8 cellular contexts compared by ENCODE assay signal in genomic region chr10:17836917-17837316, GRCh38. TPM values are rescaled to one million over a fixed set of nuclear protein-coding genes. Genes with fewer than 3 reads are reported as not detected.
DNase-seq lines count a peak whose midpoint lies in the region; TF ChIP-seq lines count a peak whose summit lies in the region.

No MANE protein-coding gene starts in this region.

- H3K9me2 ChIP-seq in SK-N-SH, result no peaks in the 10 kb centered on the region

- TF ChIP-seq CTCF in SK-N-SH (IDR thresholded peaks at IDR 0.05), result no peak
- TF ChIP-seq CTCF in progenitor cell of endocrine pancreas (IDR thresholded peaks at IDR 0.05; ENCODE audit: unreplicated experiment), result no peak

- no peaks in the 10 kb centered on the region for H3K36me3 Mint-ChIP-seq in progenitor cell of endocrine pancreas (ENCODE audit: insufficient read depth)

- no peaks in the 10 kb centered on the region for H4K20me1 ChIP-seq in SK-N-SH (ENCODE audit: insufficient read depth)

- no peak for TF ChIP-seq EP300 in SK-N-SH (IDR thresholded peaks at IDR 0.05; ENCODE audit: borderline replicate concordance in 1 of 2, low read depth in 1 of 2, low read length in 1 of 2)

- POLR2A ChIA-PET in SK-N-SH (lab: Yijun Ruan, JAX), result no interaction called here

- peak overlapping the region; percentile 37 for H3K4me3 Mint-ChIP-seq in progenitor cell of endocrine pancreas (ENCODE audit: low read depth)

- no peaks in the 10 kb centered on the region for H3K27me3 ChIP-seq in SK-N-SH (ENCODE audit: insufficient read depth)

- H3K4me2 ChIP-seq in SK-N-SH, result peak overlapping the region; percentile 69

- H2AFZ ChIP-seq in SK-N-SH (ENCODE audit: low read depth), result peak overlapping the region; percentile 93; the same call in 1 of the 2 replicates

- WGBS in SK-N-SH (ENCODE audit: low lambda C conversion rate), result 19% methylated on average over 6 of the region's 8 CpGs

- H3K4me1 ChIP-seq in SK-N-SH (ENCODE audit: control insufficient read depth in 1 of 2, insufficient read depth in 2 of 2, low read depth in 1 of 2, low read length in 1 of 2), result peaks cover 14 to 15% of the 10 kb centered on the region in 2 experiments

- peak overlapping the region; percentile 33 to 42; a peak in 2 of 4 replicates for H3K4me3 ChIP-seq in SK-N-SH (ENCODE audit: low read depth in 2 of 2, low read length in 1 of 2)

- H3K27ac Mint-ChIP-seq in progenitor cell of endocrine pancreas, result peak overlapping the region; percentile 52

- H3K36me3 ChIP-seq in SK-N-SH (replicated peaks in 1 of 2; ENCODE audit: control insufficient read depth in 1 of 2, insufficient read depth in 2 of 2, low read length in 1 of 2), result no peaks in the 10 kb centered on the region

- no peak for TF ChIP-seq RAD21 in SK-N-SH (IDR thresholded peaks at IDR 0.05; ENCODE audit: low read length)

- DNase-seq in ELR (ENCODE audit: low read depth) (peak; percentile 77), SK-N-SH (no peak), foreskin melanocyte (peak; percentile 27), progenitor cell of endocrine pancreas (ENCODE audit: low spot score, unreplicated experiment) (peak; percentile 11), GM19240 (ENCODE audit: insufficient read length, low spot score) (no peak), 8988T (no peak)
- no peak for DNase-seq in stimulated activated CD4-positive, alpha-beta T cell treated with anti-CD3 and anti-CD28 coated beads, Interleukin-2, amount 100 ng/mL, for 48 hours
- no peak for DNase-seq in effector CD4-positive, alpha-beta T cell

- CTCF ChIA-PET in SK-N-SH (lab: Yijun Ruan, JAX), result interaction anchor here (3.0 kb wide), 1 partner anchor 11 kb away, joined by 13 read pairs; no protein-coding TSS in a partner anchor

- H3K9ac ChIP-seq in SK-N-SH, result peak overlapping the region; percentile 33; the same call in 1 of the 2 replicates

- peaks cover 21% of the 10 kb centered on the region for H3F3A ChIP-seq in SK-N-SH (replicated peaks; ENCODE audit: insufficient read depth)

- H3K27me3 Mint-ChIP-seq in progenitor cell of endocrine pancreas, result peaks cover 14% of the 10 kb centered on the region

- no peaks in the 10 kb centered on the region for H3K79me2 ChIP-seq in SK-N-SH (ENCODE audit: insufficient read depth)

- H3K9me3 ChIP-seq in SK-N-SH, result no peaks in the 10 kb centered on the region

- H3K27ac ChIP-seq in SK-N-SH (ENCODE audit: low read depth in 2 of 2, low read length in 1 of 2), result peak overlapping the region; percentile 20 to 61; a peak in 3 of 4 replicates

- H3K9me3 Mint-ChIP-seq in progenitor cell of endocrine pancreas (ENCODE audit: low read depth), result no peaks in the 10 kb centered on the region

- peaks cover 6% of the 10 kb centered on the region for H3K4me1 Mint-ChIP-seq in progenitor cell of endocrine pancreas (ENCODE audit: low read depth)

TF ChIP-seq in SK-N-SH, 30 proteins besides CTCF, POLR2A, EP300 and RAD21:
- TF ChIP-seq RXRA (IDR thresholded peaks at IDR 0.05; ENCODE audit: borderline replicate concordance, low read depth) (no peak), POLR2AphosphoS5 (IDR thresholded peaks at IDR 0.05; ENCODE audit: low read depth, low read length) (no peak), TEAD4 (IDR thresholded peaks at IDR 0.05; ENCODE audit: borderline replicate concordance, insufficient read depth) (peak; percentile 29; the same call in 1 of the 2 replicates), MAX (IDR thresholded peaks at IDR 0.05; ENCODE audit: low read depth) (no peak), NFIC (IDR thresholded peaks at IDR 0.05; ENCODE audit: borderline replicate concordance) (peak; percentile 44), GATA2 (CRISPR knock-in tag; IDR thresholded peaks at IDR 0.05) (no peak), ELF1 (IDR thresholded peaks at IDR 0.05) (peak; percentile 73), MEF2A (IDR thresholded peaks at IDR 0.05; ENCODE audit: borderline replicate concordance, low read depth) (no peak), CHD2 (IDR thresholded peaks at IDR 0.05; ENCODE audit: low read length, partially characterized antibody) (no peak), TCF12 (IDR thresholded peaks at IDR 0.05) (no peak; the same call in 1 of the 2 replicates), RCOR1 (IDR thresholded peaks at IDR 0.05; ENCODE audit: low read length) (no peak)
- TF ChIP-seq, protein P1, sequence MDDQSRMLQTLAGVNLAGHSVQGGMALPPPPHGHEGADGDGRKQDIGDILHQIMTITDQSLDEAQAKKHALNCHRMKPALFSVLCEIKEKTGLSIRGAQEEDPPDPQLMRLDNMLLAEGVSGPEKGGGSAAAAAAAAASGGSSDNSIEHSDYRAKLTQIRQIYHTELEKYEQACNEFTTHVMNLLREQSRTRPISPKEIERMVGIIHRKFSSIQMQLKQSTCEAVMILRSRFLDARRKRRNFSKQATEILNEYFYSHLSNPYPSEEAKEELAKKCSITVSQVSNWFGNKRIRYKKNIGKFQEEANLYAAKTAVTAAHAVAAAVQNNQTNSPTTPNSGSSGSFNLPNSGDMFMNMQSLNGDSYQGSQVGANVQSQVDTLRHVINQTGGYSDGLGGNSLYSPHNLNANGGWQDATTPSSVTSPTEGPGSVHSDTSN (IDR thresholded peaks at IDR 0.05), result 0 out of 2 replicates have a peak, but pooled peaks have one; percentile 25
- TF ChIP-seq, protein P2, sequence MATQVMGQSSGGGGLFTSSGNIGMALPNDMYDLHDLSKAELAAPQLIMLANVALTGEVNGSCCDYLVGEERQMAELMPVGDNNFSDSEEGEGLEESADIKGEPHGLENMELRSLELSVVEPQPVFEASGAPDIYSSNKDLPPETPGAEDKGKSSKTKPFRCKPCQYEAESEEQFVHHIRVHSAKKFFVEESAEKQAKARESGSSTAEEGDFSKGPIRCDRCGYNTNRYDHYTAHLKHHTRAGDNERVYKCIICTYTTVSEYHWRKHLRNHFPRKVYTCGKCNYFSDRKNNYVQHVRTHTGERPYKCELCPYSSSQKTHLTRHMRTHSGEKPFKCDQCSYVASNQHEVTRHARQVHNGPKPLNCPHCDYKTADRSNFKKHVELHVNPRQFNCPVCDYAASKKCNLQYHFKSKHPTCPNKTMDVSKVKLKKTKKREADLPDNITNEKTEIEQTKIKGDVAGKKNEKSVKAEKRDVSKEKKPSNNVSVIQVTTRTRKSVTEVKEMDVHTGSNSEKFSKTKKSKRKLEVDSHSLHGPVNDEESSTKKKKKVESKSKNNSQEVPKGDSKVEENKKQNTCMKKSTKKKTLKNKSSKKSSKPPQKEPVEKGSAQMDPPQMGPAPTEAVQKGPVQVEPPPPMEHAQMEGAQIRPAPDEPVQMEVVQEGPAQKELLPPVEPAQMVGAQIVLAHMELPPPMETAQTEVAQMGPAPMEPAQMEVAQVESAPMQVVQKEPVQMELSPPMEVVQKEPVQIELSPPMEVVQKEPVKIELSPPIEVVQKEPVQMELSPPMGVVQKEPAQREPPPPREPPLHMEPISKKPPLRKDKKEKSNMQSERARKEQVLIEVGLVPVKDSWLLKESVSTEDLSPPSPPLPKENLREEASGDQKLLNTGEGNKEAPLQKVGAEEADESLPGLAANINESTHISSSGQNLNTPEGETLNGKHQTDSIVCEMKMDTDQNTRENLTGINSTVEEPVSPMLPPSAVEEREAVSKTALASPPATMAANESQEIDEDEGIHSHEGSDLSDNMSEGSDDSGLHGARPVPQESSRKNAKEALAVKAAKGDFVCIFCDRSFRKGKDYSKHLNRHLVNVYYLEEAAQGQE (IDR thresholded peaks at IDR 0.05; ENCODE audit: low read depth, low read length), result peak; percentile 77; the same call in 1 of the 2 replicates
- TF ChIP-seq, protein P3, sequence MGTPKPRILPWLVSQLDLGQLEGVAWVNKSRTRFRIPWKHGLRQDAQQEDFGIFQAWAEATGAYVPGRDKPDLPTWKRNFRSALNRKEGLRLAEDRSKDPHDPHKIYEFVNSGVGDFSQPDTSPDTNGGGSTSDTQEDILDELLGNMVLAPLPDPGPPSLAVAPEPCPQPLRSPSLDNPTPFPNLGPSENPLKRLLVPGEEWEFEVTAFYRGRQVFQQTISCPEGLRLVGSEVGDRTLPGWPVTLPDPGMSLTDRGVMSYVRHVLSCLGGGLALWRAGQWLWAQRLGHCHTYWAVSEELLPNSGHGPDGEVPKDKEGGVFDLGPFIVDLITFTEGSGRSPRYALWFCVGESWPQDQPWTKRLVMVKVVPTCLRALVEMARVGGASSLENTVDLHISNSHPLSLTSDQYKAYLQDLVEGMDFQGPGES (IDR thresholded peaks at IDR 0.05; ENCODE audit: low read depth, low read length), result no peak

RNA-seq across cellular contexts. Expression of gene MRC1, which starts 27.8 kb away (rescaled TPM):
- not detected in 2 replicates for polyA plus RNA-seq in SK-N-SH (2012; rRNA removed)
- not detected in 2 replicates for polyA plus RNA-seq in SK-N-SH (2012; cell fraction: cytosol; rRNA removed)
- polyA plus RNA-seq in SK-N-SH (2012; cell fraction: nucleus; rRNA removed), result not detected in 2 replicates
- total RNA-seq in progenitor cell of endocrine pancreas, result 0.04 TPM in 1 of 2 replicates, not detected in the other

Comparison
In these comparisons a context has a peak if more than half of its experiments do, and no peak if none do; other contexts are left out.
1. DNase-seq: peak in ELR (single experiment), foreskin melanocyte (single experiment) and progenitor cell of endocrine pancreas (single experiment); none in SK-N-SH (single experiment), stimulated activated CD4-positive, alpha-beta T cell treated with anti-CD3 and anti-CD28 coated beads, Interleukin-2, amount 100 ng/mL, for 48 hours (0 of 2), effector CD4-positive, alpha-beta T cell (single experiment), GM19240 (single experiment) and 8988T (single experiment).